ENCODE assay signal across 16 cellular contexts in the genomic region with DNA sequence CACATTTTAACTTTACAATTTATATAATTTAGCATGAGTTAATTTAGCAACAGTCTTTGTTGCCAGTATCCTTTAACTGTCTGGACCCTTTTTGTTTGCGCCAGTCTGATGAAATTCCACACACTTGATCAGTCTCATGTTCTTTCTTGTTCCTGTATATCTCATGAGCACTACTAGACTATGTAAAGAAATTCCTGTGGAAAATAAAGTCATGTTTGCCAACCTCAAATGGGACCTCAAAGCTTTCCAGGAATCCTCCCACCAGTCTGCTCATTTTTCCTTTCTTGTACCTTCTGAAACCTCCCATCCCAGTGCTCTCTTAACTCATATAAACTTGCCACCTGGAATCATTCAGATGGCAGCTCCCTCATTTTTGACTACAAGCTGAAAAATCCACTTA. TPM values are rescaled to one million over a fixed set of nuclear protein-coding genes. Genes with fewer than 3 reads are reported as not detected.
DNase-seq lines count a peak whose midpoint lies in the region; ATAC-seq and TF ChIP-seq lines count a peak whose summit lies in the region.
"Had no signal": no experiment of that assay in that cellular context is flagged by ENCODE, and none has a peak within 500 bp of the region (broad histone marks: within the 10 kb centered on the region; RNA-seq: fewer than 3 reads in every experiment).

No MANE protein-coding gene starts in this region.

- peak overlapping the region; percentile 2 for H3K4me2 ChIP-seq in SU-DHL-6 (ENCODE audit: low read depth, low read length, poor library complexity, severe bottlenecking)

- no peaks in the 10 kb centered on the region for H3K36me3 ChIP-seq in SU-DHL-6 (ENCODE audit: low read length)
- H3K36me3 ChIP-seq: gastroesophageal sphincter, suprapubic skin had no signal

- H3K4me3 ChIP-seq in SU-DHL-6 (ENCODE audit: insufficient read depth, low read length, poor library complexity, severe bottlenecking) (no peak overlapping the region), epithelial cell of esophagus (ENCODE audit: low read length) (no peak overlapping the region)
- H3K4me3 ChIP-seq: gastroesophageal sphincter, suprapubic skin had no signal

- peaks cover 42% of the 10 kb centered on the region for H3K4me1 Mint-ChIP-seq in activated CD4-positive, alpha-beta T cell treated with anti-CD3 and anti-CD28 coated beads, Interleukin-2, amount 10 ng/mL, durations not matched to agents 7 days and 5 days
- H3K4me1 Mint-ChIP-seq in stimulated activated effector memory CD8-positive, alpha-beta T cell treated with anti-CD3 and anti-CD28 coated beads, Interleukin-12 subunit alpha, Interleukin-12 subunit beta, amount 100 ng/mL, for 72 hours: peaks cover 45% of the 10 kb centered on the region

- CTCF ChIA-PET in activated CD4-positive, alpha-beta T cell treated with anti-CD3 and anti-CD28 coated beads, Interleukin-2, amount 10 ng/mL, durations not matched to agents 7 days and 5 days (lab: Charles Lee): interaction anchor here (0.5 to 1.2 kb wide), 3 partner anchors 8 to 137 kb away, joined by 3 to 6 read pairs (median 3); partner anchors contain the start of gene DMXL1

- H3K27ac ChIP-seq in SU-DHL-6 (ENCODE audit: low read depth, low read length): no peak overlapping the region
- H3K27ac ChIP-seq: gastroesophageal sphincter, suprapubic skin had no signal

- peaks cover 98% of the 10 kb centered on the region for H3K79me2 ChIP-seq in SU-DHL-6 (ENCODE audit: insufficient read depth, low read length)

- no peak for ATAC-seq in stimulated activated effector memory CD8-positive, alpha-beta T cell treated with anti-CD3 and anti-CD28 coated beads, Interleukin-12 subunit alpha, Interleukin-12 subunit beta, amount 100 ng/mL, for 72 hours
- no peak for ATAC-seq in GM19467 (IDR thresholded peaks at IDR 0.05; ENCODE audit: unreplicated experiment)
- ATAC-seq: gastroesophageal sphincter, HCT116, left ventricle myocardium superior had no signal

- DNase-seq in activated CD4-positive, alpha-beta T cell treated with anti-CD3 and anti-CD28 coated beads, Interleukin-2, amount 10 ng/mL, durations not matched to agents 7 days and 5 days: no peak
- DNase-seq in activated CD4-positive, alpha-beta T cell treated with anti-CD3 and anti-CD28 coated beads, Interleukin-2, amount 50 U/mL, for 48 hours: no peak
- DNase-seq in epithelial cell of esophagus (ENCODE audit: low read depth) (peak; percentile 24), NCI-H345 (lab: John Stamatoyannopoulos, UW) (no peak), DMS53 (lab: John Stamatoyannopoulos, UW) (no peak)
- DNase-seq in stimulated activated effector memory CD8-positive, alpha-beta T cell treated with anti-CD3 and anti-CD28 coated beads, Interleukin-12 subunit alpha, Interleukin-12 subunit beta, amount 100 ng/mL, for 72 hours (ENCODE audit: low spot score in 2 of 2): no peak
- DNase-seq: activated gamma-delta T cell, dermis blood vessel endothelial cell, DMS 273 treated with DMSO at 0.1 percent for 48 hours, left ventricle myocardium superior, RPMI8226 had no signal

- H3K9me3 Mint-ChIP-seq in activated CD4-positive, alpha-beta T cell treated with anti-CD3 and anti-CD28 coated beads, Interleukin-2, amount 10 ng/mL, durations not matched to agents 7 days and 5 days: no peaks in the 10 kb centered on the region
- no peaks in the 10 kb centered on the region for H3K9me3 Mint-ChIP-seq in stimulated activated effector memory CD8-positive, alpha-beta T cell treated with anti-CD3 and anti-CD28 coated beads, Interleukin-12 subunit alpha, Interleukin-12 subunit beta, amount 100 ng/mL, for 72 hours

- H4K20me1 ChIP-seq in SU-DHL-6 (ENCODE audit: low read depth, low read length): 0 out of 2 replicates have a peak, but pooled peaks cover 8% of the 10 kb centered on the region

- H3F3A ChIP-seq in SU-DHL-6 (ENCODE audit: insufficient read depth): peaks cover 38% of the 10 kb centered on the region

- POLR2A ChIA-PET in activated CD4-positive, alpha-beta T cell treated with anti-CD3 and anti-CD28 coated beads, Interleukin-2, amount 10 ng/mL, durations not matched to agents 7 days and 5 days (lab: Charles Lee): interaction anchor here (0.7 to 1.2 kb wide), 2 partner anchors 250 to 268 kb away, joined by 3 to 4 read pairs; no protein-coding TSS in a partner anchor

- H3K9ac ChIP-seq in SU-DHL-6 (ENCODE audit: low read length): no peak overlapping the region

- H3K9me3 ChIP-seq in SU-DHL-6 (ENCODE audit: insufficient read depth, low read length): no peaks in the 10 kb centered on the region
- H3K9me3 ChIP-seq: gastroesophageal sphincter, suprapubic skin had no signal

- peak overlapping the region; percentile 79 for H3K27ac Mint-ChIP-seq in activated CD4-positive, alpha-beta T cell treated with anti-CD3 and anti-CD28 coated beads, Interleukin-2, amount 10 ng/mL, durations not matched to agents 7 days and 5 days
- H3K27ac Mint-ChIP-seq in stimulated activated effector memory CD8-positive, alpha-beta T cell treated with anti-CD3 and anti-CD28 coated beads, Interleukin-12 subunit alpha, Interleukin-12 subunit beta, amount 100 ng/mL, for 72 hours: peak overlapping the region; percentile 43

- no peaks in the 10 kb centered on the region for H3K27me3 ChIP-seq in SU-DHL-6 (ENCODE audit: low read length)
- H3K27me3 ChIP-seq: gastroesophageal sphincter, suprapubic skin had no signal

- H3K9me2 ChIP-seq in SU-DHL-6 (replicated peaks; ENCODE audit: insufficient read depth, low read length): no peaks in the 10 kb centered on the region

- H2AFZ ChIP-seq in SU-DHL-6 (ENCODE audit: low read depth, low read length, severe bottlenecking): no peak overlapping the region

- H3K36me3 Mint-ChIP-seq in activated CD4-positive, alpha-beta T cell treated with anti-CD3 and anti-CD28 coated beads, Interleukin-2, amount 10 ng/mL, durations not matched to agents 7 days and 5 days (ENCODE audit: low read depth): peaks cover 7% of the 10 kb centered on the region
- no peaks in the 10 kb centered on the region for H3K36me3 Mint-ChIP-seq in stimulated activated effector memory CD8-positive, alpha-beta T cell treated with anti-CD3 and anti-CD28 coated beads, Interleukin-12 subunit alpha, Interleukin-12 subunit beta, amount 100 ng/mL, for 72 hours

- TF ChIP-seq CTCF in SU-DHL-6 (IDR thresholded peaks at IDR 0.05; ENCODE audit: insufficient read depth, low read length, poor library complexity, severe bottlenecking): no peak
- TF ChIP-seq CTCF in epithelial cell of esophagus (IDR thresholded peaks at IDR 0.05; ENCODE audit: insufficient read depth, low read depth, low read length, missing control alignments): no peak

- no peaks in the 10 kb centered on the region for H3K27me3 Mint-ChIP-seq in activated CD4-positive, alpha-beta T cell treated with anti-CD3 and anti-CD28 coated beads, Interleukin-2, amount 10 ng/mL, durations not matched to agents 7 days and 5 days

- no peak overlapping the region for H3K4me3 Mint-ChIP-seq in activated CD4-positive, alpha-beta T cell treated with anti-CD3 and anti-CD28 coated beads, Interleukin-2, amount 10 ng/mL, durations not matched to agents 7 days and 5 days
- H3K4me3 Mint-ChIP-seq in stimulated activated effector memory CD8-positive, alpha-beta T cell treated with anti-CD3 and anti-CD28 coated beads, Interleukin-12 subunit alpha, Interleukin-12 subunit beta, amount 100 ng/mL, for 72 hours: peak overlapping the region; percentile 45

RNA-seq across cellular contexts. Expression of gene DMXL1, which starts 8.0 kb away (rescaled TPM):
- total RNA-seq in activated CD4-positive, alpha-beta T cell treated with anti-CD3 and anti-CD28 coated beads, Interleukin-2, amount 10 ng/mL, durations not matched to agents 7 days and 5 days: 10 to 100 TPM; 28.4 to 29.3 TPM
